Comparison of ENCODE assay signal across 14 cellular contexts in the genomic region with DNA sequence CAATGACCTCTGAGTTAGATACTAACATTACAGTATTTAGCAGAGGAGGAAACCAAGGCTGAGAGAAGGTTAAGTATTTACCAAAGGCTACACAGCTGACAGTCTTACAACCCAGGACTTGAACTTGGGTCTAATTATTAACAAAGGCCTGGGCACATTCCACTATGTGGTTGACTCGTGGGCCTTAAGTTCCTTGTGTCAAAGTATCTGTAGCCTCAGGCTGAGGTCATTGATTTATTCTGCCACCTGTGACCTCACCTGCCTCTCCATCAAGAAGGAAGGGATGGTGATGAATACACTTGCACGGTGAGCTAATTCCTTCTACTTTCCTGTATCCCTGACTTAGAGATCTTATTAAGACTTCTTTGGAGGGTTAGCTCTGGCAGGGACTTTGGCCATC. TPM values are rescaled to one million over a fixed set of nuclear protein-coding genes. Genes with fewer than 3 reads are reported as not detected.
A peak's percentile ranks its signal among the peaks of the same experiment; 100 is the strongest.
DNase-seq lines count a peak whose midpoint lies in the region; ATAC-seq and TF ChIP-seq lines count a peak whose summit lies in the region.
"Had no signal": no experiment of that assay in that cellular context is flagged by ENCODE, and none has a peak within 500 bp of the region (broad histone marks: within the 10 kb centered on the region; RNA-seq: fewer than 3 reads in every experiment).

No MANE protein-coding gene starts in this region.

- no peaks in the 10 kb centered on the region for H3K4me1 ChIP-seq in HEK293 (ENCODE audit: control insufficient read depth, insufficient read depth, low read length)
- H3K4me1 ChIP-seq in lower lobe of right lung: no peaks in the 10 kb centered on the region
- H3K4me1 ChIP-seq in left ventricle myocardium inferior: no peaks in the 10 kb centered on the region
- H3K4me1 ChIP-seq in ovary (ENCODE audit: insufficient read depth): no peaks in the 10 kb centered on the region

- 27 to 42% (median 35%) methylated on average over 2 of the region's 2 CpGs for WGBS in ovary, 3 donors

- TF ChIP-seq POLR2A in ovary (IDR thresholded peaks at IDR 0.05): no peak

- TF ChIP-seq CTCF in HEK293 (tag by site-specific recombination; IDR thresholded peaks at IDR 0.05) (no peak), lower lobe of right lung (IDR thresholded peaks at IDR 0.05) (no peak), left ventricle myocardium inferior (IDR thresholded peaks at IDR 0.05; ENCODE audit: borderline replicate concordance) (no peak), ovary (IDR thresholded peaks at IDR 0.05) (no peak)

- H3K36me3 ChIP-seq in HEK293 (ENCODE audit: control insufficient read depth in 2 of 2, insufficient read depth in 1 of 2, low read length in 2 of 2) (no peaks in the 10 kb centered on the region), lower lobe of right lung (no peaks in the 10 kb centered on the region), left ventricle myocardium inferior (no peaks in the 10 kb centered on the region), ovary (no peaks in the 10 kb centered on the region)
- H3K36me3 ChIP-seq: brain microvascular endothelial cell had no signal

- POLR2A ChIA-PET in HEK293 (lab: Yijun Ruan, JAX): interaction anchor here (1.5 kb wide), 1 partner anchor 20 kb away, joined by 4 read pairs; a partner anchor contains a TSS

- intact Hi-C loops in lower lobe of right lung (cut with DNase I): no loop called here
- intact Hi-C loops in left ventricle myocardium inferior (cut with micrococcal nuclease): no loop called here
- intact Hi-C loops in ovary (cut with DNase I): no loop called here

- H3K27me3 ChIP-seq in lower lobe of right lung (ENCODE audit: low read depth) (no peaks in the 10 kb centered on the region), left ventricle myocardium inferior (ENCODE audit: low read depth) (peaks cover 3% of the 10 kb centered on the region), ovary (no peaks in the 10 kb centered on the region)

- DNase-seq in lower lobe of right lung (no peak), left ventricle myocardium inferior (no peak), ovary (no peak), activated gamma-delta T cell (lab: John Stamatoyannopoulos, UW) (no peak), NCI-H146 (lab: John Stamatoyannopoulos, UW) (no peak)
- DNase-seq: activated CD4-positive, alpha-beta T cell treated with anti-CD3 and anti-CD28 coated beads for 4 hours; brain microvascular endothelial cell; C1 segment of cervical spinal cord; mesendoderm; NCI-H1436; stimulated activated naive CD4-positive, alpha-beta T cell treated with Interleukin-2 at 50 U/mL for 16 hours had no signal

- TF ChIP-seq EP300 in ovary (IDR thresholded peaks at IDR 0.05): no peak

- peak; percentile 81 for ATAC-seq in GM19023 (IDR thresholded peaks at IDR 0.05; ENCODE audit: unreplicated experiment)
- peak; percentile 82 for ATAC-seq in HG03342 (IDR thresholded peaks at IDR 0.05; ENCODE audit: unreplicated experiment)
- peak; percentile 19 to 42 for ATAC-seq in lower lobe of right lung

- CTCF ChIA-PET in HEK293 (lab: Yijun Ruan, JAX): interaction anchor here (1.0 kb wide), 1 partner anchor 48 kb away, joined by 3 read pairs; no protein-coding TSS in a partner anchor

- no peak overlapping the region for H3K27ac ChIP-seq in HEK293 (ENCODE audit: extremely low read depth, low read depth, low read length)
- H3K27ac ChIP-seq in lower lobe of right lung: no peak overlapping the region
- H3K27ac ChIP-seq in left ventricle myocardium inferior (replicated peaks): no peak overlapping the region
- H3K27ac ChIP-seq in ovary: no peak overlapping the region
- H3K27ac ChIP-seq: brain microvascular endothelial cell had no signal

- no peaks in the 10 kb centered on the region for H3K9me3 ChIP-seq in HEK293 (ENCODE audit: control insufficient read depth, insufficient read depth, low read depth, low read length)
- H3K9me3 ChIP-seq in lower lobe of right lung: no peaks in the 10 kb centered on the region
- no peaks in the 10 kb centered on the region for H3K9me3 ChIP-seq in left ventricle myocardium inferior (replicated peaks)
- no peaks in the 10 kb centered on the region for H3K9me3 ChIP-seq in ovary

- H3K4me3 ChIP-seq in HEK293 (ENCODE audit: low read depth, low read length): no peak overlapping the region
- H3K4me3 ChIP-seq in lower lobe of right lung: no peak overlapping the region
- no peak overlapping the region for H3K4me3 ChIP-seq in left ventricle myocardium inferior
- no peak overlapping the region for H3K4me3 ChIP-seq in ovary

TF ChIP-seq in HEK293, 187 proteins besides CTCF, POLR2A, EP300 and RAD21:
- TF ChIP-seq ZNF366 (tag by site-specific recombination; conservative IDR thresholded peaks at IDR 0.05) (peak; percentile 61), ZNF335 (tag by site-specific recombination; conservative IDR thresholded peaks at IDR 0.05) (no peak)
TF ChIP-seq in HEK293: peak in this region for 1.

RNA-seq across cellular contexts. Expression of a gene that starts 19.8 kb away (rescaled TPM):
- total RNA-seq in lower lobe of right lung (19.5 TPM), left ventricle myocardium inferior (8.2 TPM), ovary (10 to 100 TPM; 25.3 to 41.8 (median 33.1) TPM)
- polyA plus RNA-seq in ovary: 10 to 100 TPM; 10.3 to 14.8 TPM

Comparison
In these comparisons a context has a peak if more than half of its experiments do, and no peak if none do; other contexts are left out.
1. ATAC-seq: peak in every context shown above with its lines; median percentile 82 in HG03342; 81 in GM19023; 30 in lower lobe of right lung.